30 cellular contexts compared by ENCODE assay signal in genomic region chr13:22880756-22881701, GRCh38.
A peak's percentile ranks its signal among the peaks of the same experiment; 100 is the strongest.
DNase-seq lines count a peak whose midpoint lies in the region; ATAC-seq and TF ChIP-seq lines count a peak whose summit lies in the region.
"Had no signal": no experiment of that assay in that cellular context is flagged by ENCODE, and none has a peak within 500 bp of the region (broad histone marks: within the 10 kb centered on the region; RNA-seq: fewer than 3 reads in every experiment).

No MANE protein-coding gene starts in this region.

- no peak overlapping the region for H2BK12ac ChIP-seq in mesenchymal stem cell (ENCODE audit: low read length in 2 of 2)

- H3K23ac ChIP-seq in mesenchymal stem cell (ENCODE audit: low read length in 2 of 2): no peak overlapping the region

- no peaks in the 10 kb centered on the region for H3K36me3 ChIP-seq in ES-I3 (ENCODE audit: insufficient read depth, low read length)
- no peaks in the 10 kb centered on the region for H3K36me3 ChIP-seq in mesenchymal stem cell (ENCODE audit: control insufficient read depth in 1 of 2, insufficient read depth in 2 of 2, low read depth in 1 of 2, low read length in 2 of 2)
- H3K36me3 ChIP-seq: gastroesophageal sphincter, left lung, uterus had no signal

- no peak overlapping the region for H2AFZ ChIP-seq in mesenchymal stem cell (ENCODE audit: low read depth, low read length)
- H2AFZ ChIP-seq: hepatocyte had no signal

- peak overlapping the region; percentile 91 for H3K27ac ChIP-seq in mesenchymal stem cell (ENCODE audit: low read length, poor library complexity, severe bottlenecking)
- H3K27ac ChIP-seq: gastroesophageal sphincter, hepatocyte, KMS-11, left lung, testis, uterus had no signal

- no peak overlapping the region for H3K4me2 ChIP-seq in mesenchymal stem cell (ENCODE audit: low read length, poor library complexity, severe bottlenecking)
- H3K4me2 ChIP-seq: hepatocyte, KMS-11, smooth muscle cell had no signal

- no peak overlapping the region for H2BK120ac ChIP-seq in mesenchymal stem cell (ENCODE audit: low read depth, low read length)

- peaks cover 58% of the 10 kb centered on the region for H3K4me1 Mint-ChIP-seq in brain
- H3K4me1 Mint-ChIP-seq: CD14-positive monocyte had no signal

- H2BK15ac ChIP-seq in mesenchymal stem cell (ENCODE audit: low read depth, poor library complexity, severe bottlenecking): no peak overlapping the region

- no peaks in the 10 kb centered on the region for H3K79me1 ChIP-seq in mesenchymal stem cell (replicated peaks; ENCODE audit: low read length, poor library complexity, severe bottlenecking)

- peak overlapping the region; percentile 78 to 99 (median 97) for H3K27ac Mint-ChIP-seq in brain
- H3K27ac Mint-ChIP-seq in activated naive CD4-positive, alpha-beta T cell treated with anti-CD3 and anti-CD28 coated beads, Interleukin-2, amount 50 U/mL, for 72 hours: no peak overlapping the region
- H3K27ac Mint-ChIP-seq: activated CD8-positive, alpha-beta T cell treated with anti-CD3 and anti-CD28 coated beads, Interleukin-2, amount 10 ng/mL, durations not matched to agents 7 days and 5 days; activated T-helper 2 cell treated with anti-CD3 and anti-CD28 coated beads, Interferon-gamma antibody, Interleukin-2, Interleukin-4, amounts not matched to agents 10 μg/mL and 5 μg/mL and 100 μg/mL, durations not matched to agents 14 hours and 24 hours and 36 hours; CD14-positive monocyte; memory B cell; T-helper 2 cell treated with Interferon-gamma antibody and Interleukin-4, amounts not matched to agents 5 μg/mL and 100 μg/mL, for 36 hours had no signal

- H3K14ac ChIP-seq in mesenchymal stem cell (ENCODE audit: low read length in 2 of 2): no peak overlapping the region

- H2BK5ac ChIP-seq in mesenchymal stem cell (ENCODE audit: low read depth, low read length, poor library complexity, severe bottlenecking): no peak overlapping the region

- H3K27me3 ChIP-seq in mesenchymal stem cell (ENCODE audit: control insufficient read depth in 1 of 2, insufficient read depth in 1 of 2, low read length in 2 of 2): no peaks in the 10 kb centered on the region
- H3K27me3 ChIP-seq: gastroesophageal sphincter, hepatocyte, left lung, testis, uterus had no signal

- peaks cover 11% of the 10 kb centered on the region for H3K4me1 ChIP-seq in ES-I3 (ENCODE audit: insufficient read depth, low read length)
- peaks cover 10% of the 10 kb centered on the region for H3K4me1 ChIP-seq in mesenchymal stem cell (ENCODE audit: control insufficient read depth, insufficient read depth, low read depth, low read length)
- H3K4me1 ChIP-seq: gastroesophageal sphincter, left lung, testis, uterus had no signal

- ATAC-seq in activated naive CD4-positive, alpha-beta T cell treated with anti-CD3 and anti-CD28 coated beads, Interleukin-2, amount 50 U/mL, for 72 hours: no peak
- ATAC-seq: activated CD8-positive, alpha-beta T cell treated with anti-CD3 and anti-CD28 coated beads, Interleukin-2, amount 10 ng/mL, durations not matched to agents 7 days and 5 days; gastroesophageal sphincter; left lung; right cardiac atrium; stimulated activated naive CD8-positive, alpha-beta T cell treated with anti-CD3 and anti-CD28 coated beads, Interleukin-15, Interleukin-2, amounts not matched to agents 100 U/mL and 50 U/mL, for 24 hours had no signal

- H3K4ac ChIP-seq in mesenchymal stem cell (ENCODE audit: low read depth in 1 of 2, low read length in 2 of 2): no peak overlapping the region

- no peaks in the 10 kb centered on the region for H3K36me3 Mint-ChIP-seq in brain
- peaks cover 0 to 6% of the 10 kb centered on the region in 2 donors for H3K36me3 Mint-ChIP-seq in activated naive CD4-positive, alpha-beta T cell treated with anti-CD3 and anti-CD28 coated beads, Interleukin-2, amount 50 U/mL, for 72 hours
- H3K36me3 Mint-ChIP-seq: CD14-positive monocyte, memory B cell had no signal

- H3K9me3 Mint-ChIP-seq in brain: peaks cover 0 to 4% (median 0%) of the 10 kb centered on the region in 5 experiments
- no peaks in the 10 kb centered on the region for H3K9me3 Mint-ChIP-seq in activated naive CD4-positive, alpha-beta T cell treated with anti-CD3 and anti-CD28 coated beads, Interleukin-2, amount 50 U/mL, for 72 hours
- H3K9me3 Mint-ChIP-seq: activated T-helper 2 cell treated with anti-CD3 and anti-CD28 coated beads, Interferon-gamma antibody, Interleukin-2, Interleukin-4, amounts not matched to agents 10 μg/mL and 5 μg/mL and 100 μg/mL, durations not matched to agents 14 hours and 24 hours and 36 hours had no signal

- H3K4me3 Mint-ChIP-seq in brain: peak overlapping the region; percentile 27 to 86 (median 78)
- H3K4me3 Mint-ChIP-seq: activated CD8-positive, alpha-beta T cell treated with anti-CD3 and anti-CD28 coated beads, Interleukin-2, amount 10 ng/mL, durations not matched to agents 7 days and 5 days; CD14-positive monocyte; memory B cell; T-helper 2 cell treated with Interferon-gamma antibody and Interleukin-4, amounts not matched to agents 5 μg/mL and 100 μg/mL, for 36 hours had no signal

- H3K27me3 Mint-ChIP-seq in brain: peaks cover 3% of the 10 kb centered on the region
- H3K27me3 Mint-ChIP-seq: memory B cell had no signal

- no peak overlapping the region for H4K91ac ChIP-seq in mesenchymal stem cell (ENCODE audit: low read length)

- H3K9ac ChIP-seq in ES-I3 (ENCODE audit: low read depth, low read length): 0 out of 2 replicates have a peak overlapping the region, but pooled peaks have one; percentile 14
- H3K9ac ChIP-seq in mesenchymal stem cell (ENCODE audit: low read length): no peak overlapping the region
- H3K9ac ChIP-seq: KMS-11 had no signal

- H3K9me3 ChIP-seq in ES-I3 (ENCODE audit: control insufficient read depth, insufficient read depth, low read length) (peaks cover 4% of the 10 kb centered on the region; the same call in 1 of the 2 replicates), mesenchymal stem cell (ENCODE audit: control insufficient read depth, low read length) (no peaks in the 10 kb centered on the region)
- H3K9me3 ChIP-seq: gastroesophageal sphincter, left lung, testis, uterus had no signal

- no peak overlapping the region for H4K8ac ChIP-seq in mesenchymal stem cell (ENCODE audit: low read length)

- H3K4me3 ChIP-seq in mesenchymal stem cell (ENCODE audit: insufficient read depth in 1 of 2, low read depth in 1 of 2, low read length in 2 of 2): no peak overlapping the region
- H3K4me3 ChIP-seq: gastroesophageal sphincter, hepatocyte, left lung, smooth muscle cell, testis, uterus had no signal

- WGBS in mesenchymal stem cell: 63% methylated on average over 3 of the region's 8 CpGs

- TF ChIP-seq CTCF in brain (conservative IDR thresholded peaks at IDR 0.05): no peak

- H3K18ac ChIP-seq in mesenchymal stem cell (ENCODE audit: low read depth in 1 of 2, low read length in 2 of 2): no peak overlapping the region

- H2AK5ac ChIP-seq in mesenchymal stem cell (ENCODE audit: low read length, severe bottlenecking): peak overlapping the region; percentile 88

- peak; percentile 72 for DNase-seq in NCI-H1048 (lab: John Stamatoyannopoulos, UW)
- DNase-seq in mesenchymal stem cell: no peak
- no peak for DNase-seq in stimulated activated CD8-positive, alpha-beta memory T cell treated with anti-CD3 and anti-CD28 coated beads, Interleukin-4, amount 100 ng/mL, for 48 hours
- DNase-seq in activated naive CD4-positive, alpha-beta T cell treated with anti-CD3 and anti-CD28 coated beads, Interleukin-2, amount 50 U/mL, for 72 hours (ENCODE audit: low spot score in 2 of 2): no peak
- DNase-seq in DMS 273 (lab: John Stamatoyannopoulos, UW; ENCODE audit: unreplicated experiment): no peak
- no peak for DNase-seq in CD1c-positive myeloid dendritic cell (ENCODE audit: extremely low spot score)
- DNase-seq: activated CD4-positive, alpha-beta T cell treated with anti-CD3 and anti-CD28 coated beads for 4 hours; activated CD8-positive, alpha-beta T cell treated with anti-CD3 and anti-CD28 coated beads, Interleukin-2, amount 10 ng/mL, durations not matched to agents 7 days and 5 days; activated naive CD4-positive, alpha-beta T cell treated with anti-CD3 and anti-CD28 coated beads, Interleukin-2, amount 50 U/mL, for 16 hours; amygdala; left lung; NCI-H1436; NCI-H2081; NCI-H69; right cardiac atrium; SIG-M5; stimulated activated CD4-positive, alpha-beta T cell treated with anti-CD3 and anti-CD28 coated beads, Interleukin-1b, Interleukin-23, amount 100 ng/mL, for 48 hours; stimulated activated naive CD8-positive, alpha-beta T cell treated with anti-CD3 and anti-CD28 coated beads, Interleukin-15, Interleukin-2, amounts not matched to agents 100 U/mL and 50 U/mL, for 24 hours; testis; uterus had no signal

Comparison
In these comparisons a context has a peak if more than half of its experiments do, and no peak if none do; other contexts are left out.
1. H3K27ac Mint-ChIP-seq: peak in brain (5 of 5); none in activated naive CD4-positive, alpha-beta T cell treated with anti-CD3 and anti-CD28 coated beads, Interleukin-2, amount 50 U/mL, for 72 hours (0 of 2).